In genomic region chr12:54036620-54037359, GRCh38 we compare ENCODE assay signal across 9 cellular contexts. TPM values are rescaled to one million over a fixed set of nuclear protein-coding genes. Genes with fewer than 3 reads are reported as not detected.
DNase-seq lines count a peak whose midpoint lies in the region; ATAC-seq and TF ChIP-seq lines count a peak whose summit lies in the region.
"Had no signal": no experiment of that assay in that cellular context is flagged by ENCODE, and none has a peak within 500 bp of the region (broad histone marks: within the 10 kb centered on the region; RNA-seq: fewer than 3 reads in every experiment).

No MANE protein-coding gene starts in this region.

- H3K27ac Mint-ChIP-seq in Caco-2 (ENCODE audit: unreplicated experiment) = no peak overlapping the region

- TF ChIP-seq CTCF in GM12873 (IDR thresholded peaks at IDR 0.05; ENCODE audit: insufficient read depth, low read depth, low read length, missing control alignments) (peak; percentile 8), esophagus squamous epithelium (IDR thresholded peaks at IDR 0.05) (peak in 4 of 6 experiments; percentile 7 to 66 (median 54)), Caco-2 (IDR thresholded peaks at IDR 0.05; ENCODE audit: insufficient read depth in 1 of 2, low read depth in 1 of 2, low read length in 1 of 2, severe bottlenecking in 1 of 2, unreplicated experiment in 1 of 2) (no peak)

- CTCF ChIA-PET in Caco-2 (lab: Charles Lee) = interaction anchor here (2.3 kb wide), 1 partner anchor 99 kb away, joined by 11 read pairs; no protein-coding TSS in a partner anchor

- no TSS peak for BruUV-seq in Caco-2 (replicated peaks; lab: Mats Ljungman, UMichigan)

- peaks cover 12% of the 10 kb centered on the region for H3K4me1 Mint-ChIP-seq in Caco-2 (ENCODE audit: low read depth, unreplicated experiment)

- H3K4me3 ChIP-seq in esophagus squamous epithelium = peak overlapping the region in 3 of 4 donors; percentile 5 to 30 (median 29)
- H3K4me3 ChIP-seq in Caco-2 (ENCODE audit: low read depth, low read length) = no peak overlapping the region

- peaks cover 0 to 90% (median 5%) of the 10 kb centered on the region in 4 donors for H3K27me3 ChIP-seq in esophagus squamous epithelium
- H3K27me3 ChIP-seq in Caco-2 (replicated peaks; ENCODE audit: control insufficient read depth, insufficient read depth, low read length) = no peaks in the 10 kb centered on the region

- H3K27ac ChIP-seq in esophagus squamous epithelium = peak overlapping the region in 3 of 4 donors; percentile 37 to 85 (median 49)

- peaks cover 6% of the 10 kb centered on the region for H3K36me3 Mint-ChIP-seq in Caco-2 (ENCODE audit: insufficient read depth, unreplicated experiment)

- H3K9me3 ChIP-seq in esophagus squamous epithelium (no peaks in the 10 kb centered on the region), Caco-2 (no peaks in the 10 kb centered on the region)

- peak in 1 of 4 donors; percentile 28 for TF ChIP-seq POLR2A in esophagus squamous epithelium (IDR thresholded peaks at IDR 0.05)

- no peaks in the 10 kb centered on the region for H3K9me3 Mint-ChIP-seq in Caco-2 (ENCODE audit: unreplicated experiment)

- DNase-seq in 8988T = peak; percentile 89
- peak; percentile 61 for DNase-seq in NCI-H187 treated with DMSO at 0.1 percent for 48 hours (lab: John Stamatoyannopoulos, UW)
- DNase-seq in esophagus squamous epithelium (lab: John Stamatoyannopoulos, UW) = no peak
- no peak for DNase-seq in activated T-cell treated with anti-CD3 and anti-CD28 coated beads for 4 hours
- DNase-seq in Caco-2 = no peak
- no peak for DNase-seq in activated effector memory CD4-positive, alpha-beta T cell treated with Interleukin-2 at 50 U/mL for 16 hours
- DNase-seq: COR-L47 had no signal

- POLR2A ChIA-PET in Caco-2 (lab: Charles Lee) = no interaction called here

- H3K27me3 Mint-ChIP-seq in Caco-2 (ENCODE audit: insufficient read depth, unreplicated experiment) = no peaks in the 10 kb centered on the region

- no peaks in the 10 kb centered on the region for H3K36me3 ChIP-seq in esophagus squamous epithelium
- no peaks in the 10 kb centered on the region for H3K36me3 ChIP-seq in Caco-2 (ENCODE audit: control insufficient read depth, insufficient read depth, low read length)

- no peak for ATAC-seq in GM19324 (IDR thresholded peaks at IDR 0.05; ENCODE audit: low FRiP score, unreplicated experiment)

- H3K4me3 Mint-ChIP-seq in Caco-2 (ENCODE audit: unreplicated experiment) = no peak overlapping the region

- WGBS in esophagus squamous epithelium, 2 donors = 33% methylated on average over 10 to 11 of the region's 14 CpGs

- intact Hi-C loops in esophagus squamous epithelium (cut with DNase I) = no loop called here
- intact Hi-C loops in Caco-2 (cut with micrococcal nuclease; ENCODE audit: unreplicated experiment) = no loop called here

- H3K4me1 ChIP-seq in esophagus squamous epithelium (peaks cover 16 to 94% (median 27%) of the 10 kb centered on the region in 3 donors), Caco-2 (peaks cover 29% of the 10 kb centered on the region)

RNA-seq across cellular contexts. Expression of gene HOXC5, which starts 3.9 kb away (rescaled TPM):
- 1 to 10 TPM in 1 of 4 donors, under 1 TPM in 1, not detected in 2; 0.31 to 1.1 TPM for total RNA-seq in esophagus squamous epithelium
- total RNA-seq in Caco-2 (2022) = 3.4 and 3.6 TPM in 2 replicates

RNA-seq across cellular contexts. Expression of gene HOXC6, which starts 8.6 kb away (rescaled TPM):
- 1 to 10 TPM in 1 of 4 donors, under 1 TPM in 2, not detected in 1; 0.21 to 1.1 (median 0.30) TPM for total RNA-seq in esophagus squamous epithelium
- total RNA-seq in Caco-2 (2022) = 10.2 and 12.1 TPM in 2 replicates

RNA-seq across cellular contexts. Expression of gene HOXC4, which starts 16.8 kb away (rescaled TPM):
- 1 to 10 TPM; 1.1 to 3.1 (median 1.3) TPM for total RNA-seq in esophagus squamous epithelium
- 2.9 and 4.1 TPM in 2 replicates for total RNA-seq in Caco-2 (2022)

RNA-seq across cellular contexts. Expression of gene HOXC8, which starts 28.0 kb away (rescaled TPM):
- total RNA-seq in esophagus squamous epithelium = under 1 TPM in 1 of 4 donors, not detected in 3; 0.70 TPM
- 10.8 and 11.3 TPM in 2 replicates for total RNA-seq in Caco-2 (2022)

RNA-seq across cellular contexts. Expression of gene HOXC9, which starts 36.8 kb away (rescaled TPM):
- total RNA-seq in esophagus squamous epithelium = 1 to 10 TPM in 1 of 4 donors, not detected in 3; 1.5 TPM
- total RNA-seq in Caco-2 (2022) = 2.9 and 3.1 TPM in 2 replicates

Comparison
In these comparisons a context has a peak if more than half of its experiments do, and no peak if none do; other contexts are left out.
1. DNase-seq: peak in 8988T (single experiment) and NCI-H187 treated with DMSO at 0.1 percent for 48 hours (single experiment); none in esophagus squamous epithelium (single experiment), activated T-cell treated with anti-CD3 and anti-CD28 coated beads for 4 hours (single experiment), Caco-2 (0 of 2) and activated effector memory CD4-positive, alpha-beta T cell treated with Interleukin-2 at 50 U/mL for 16 hours (single experiment).
2. CTCF ChIP-seq: peak in GM12873 (single experiment) and esophagus squamous epithelium (4 of 6); none in Caco-2 (0 of 2).